ENCODE assay signal across 1 cellular context in genomic region chr2:135732561-135732960, GRCh38.
TF ChIP-seq lines count a peak whose summit lies in the region.

No MANE protein-coding gene starts in this region.

TF ChIP-seq in HepG2, 621 proteins besides CTCF, POLR2A, EP300 and RAD21:
- TF ChIP-seq ZNF44 (CRISPR knock-in tag; IDR thresholded peaks at IDR 0.05) (no peak), SUZ12 (IDR thresholded peaks at IDR 0.05; ENCODE audit: low read depth, low read length) (no peak), ZNF512 (CRISPR knock-in tag; IDR thresholded peaks at IDR 0.05) (no peak), TOPORS (CRISPR knock-in tag; IDR thresholded peaks at IDR 0.05) (no peak), KLF6 (CRISPR knock-in tag; IDR thresholded peaks at IDR 0.05) (no peak), HOXD1 (CRISPR knock-in tag; IDR thresholded peaks at IDR 0.05) (no peak), ARNT2 (CRISPR knock-in tag; IDR thresholded peaks at IDR 0.05; ENCODE audit: low read depth) (no peak), ZNF558 (CRISPR knock-in tag; IDR thresholded peaks at IDR 0.05; ENCODE audit: borderline replicate concordance) (no peak), KDM4B (CRISPR knock-in tag; IDR thresholded peaks at IDR 0.05) (no peak), HNF1B (CRISPR knock-in tag; IDR thresholded peaks at IDR 0.05) (no peak), PAXIP1 (CRISPR knock-in tag; conservative IDR thresholded peaks at IDR 0.05) (no peak), PRPF4 (IDR thresholded peaks at IDR 0.05; ENCODE audit: low read depth, low read length, poor library complexity, severe bottlenecking) (no peak), ZNF7 (CRISPR knock-in tag; IDR thresholded peaks at IDR 0.05) (no peak), GABPB1 (CRISPR knock-in tag; IDR thresholded peaks at IDR 0.05) (no peak), ZBTB37 (CRISPR knock-in tag; IDR thresholded peaks at IDR 0.05) (no peak), HNRNPH1 (optimal IDR thresholded peaks at IDR 0.05; ENCODE audit: low read depth, low read length) (no peak), ZNF230 (CRISPR knock-in tag; IDR thresholded peaks at IDR 0.05) (no peak), MIER3 (CRISPR knock-in tag; IDR thresholded peaks at IDR 0.05; ENCODE audit: borderline replicate concordance) (no peak)
